8 cellular contexts compared by ENCODE assay signal in the genomic region with DNA sequence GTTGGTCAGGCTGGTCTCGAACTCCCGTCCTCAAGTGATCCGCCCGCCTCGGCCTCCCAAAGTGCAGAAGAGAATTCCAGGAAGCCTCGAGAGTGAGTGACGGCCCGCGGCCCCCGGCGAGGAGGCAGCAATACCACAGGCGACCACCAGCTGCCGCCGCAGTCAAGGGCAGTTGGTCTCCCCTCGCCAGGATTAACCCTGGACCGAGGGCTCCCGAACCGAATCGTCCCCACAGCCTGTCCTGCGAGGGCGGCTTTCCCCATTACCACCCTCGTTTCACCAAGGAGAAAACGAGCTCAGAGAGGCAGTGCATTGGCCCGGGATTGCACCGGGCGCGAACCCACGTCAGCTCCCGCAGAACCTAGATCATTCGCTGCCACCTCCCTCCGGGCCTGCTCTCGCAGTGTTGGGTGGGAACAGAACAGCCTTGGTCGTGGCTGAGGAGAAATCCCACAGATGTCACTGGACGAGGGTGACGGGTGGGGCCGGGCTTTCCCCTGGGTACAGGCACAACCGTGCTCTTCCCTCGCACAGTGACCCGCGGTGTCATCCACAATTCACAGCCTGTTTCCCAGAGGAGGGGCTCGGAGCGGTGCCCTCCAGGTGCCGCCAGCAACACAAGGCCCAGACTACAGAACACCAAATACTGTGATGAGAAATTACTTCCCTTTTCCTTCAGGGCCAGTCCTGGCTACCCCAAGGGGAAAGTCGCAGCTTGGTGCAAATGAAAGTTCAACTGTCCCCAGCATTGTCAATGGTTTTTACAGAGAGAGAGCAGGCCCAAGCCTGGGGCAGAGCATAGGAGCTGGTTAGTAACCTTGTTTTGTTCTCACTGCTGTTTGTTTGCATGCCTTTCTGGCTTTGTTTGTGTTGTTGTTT. TPM values are rescaled to one million over a fixed set of nuclear protein-coding genes. Genes with fewer than 3 reads are reported as not detected.
A peak's percentile ranks its signal among the peaks of the same experiment; 100 is the strongest.
DNase-seq lines count a peak whose midpoint lies in the region; ATAC-seq and TF ChIP-seq lines count a peak whose summit lies in the region.

No MANE protein-coding gene starts in this region.

- H3K27ac ChIP-seq in VCaP: peak overlapping the region; percentile 75
- no peak overlapping the region for H3K27ac ChIP-seq in right cardiac atrium (ENCODE audit: low read length)

- H3K27me3 ChIP-seq in right cardiac atrium (ENCODE audit: control insufficient read depth, insufficient read depth): no peaks in the 10 kb centered on the region

- TF ChIP-seq CTCF in GM12875 (IDR thresholded peaks at IDR 0.05; ENCODE audit: borderline replicate concordance, insufficient read depth, low read depth, low read length): peak; percentile 25; the same call in 1 of the 2 replicates
- TF ChIP-seq CTCF in VCaP (conservative IDR thresholded peaks at IDR 0.05): peak; percentile 24

- intact Hi-C loops in right cardiac atrium (cut with DNase I): no loop called here
- intact Hi-C loops in sciatic nerve (cut with DNase I): no loop called here

- H3K4me3 ChIP-seq in GM12875 (ENCODE audit: low read depth, low read length) (no peak overlapping the region), right cardiac atrium (ENCODE audit: low read length) (no peak overlapping the region)

- H3K4me1 ChIP-seq in right cardiac atrium (ENCODE audit: control insufficient read depth, insufficient read depth, low read length): no peaks in the 10 kb centered on the region

- ATAC-seq in right cardiac atrium: peak; percentile 76 to 90
- peak; percentile 72 for ATAC-seq in sciatic nerve
- ATAC-seq in GM19397 (IDR thresholded peaks at IDR 0.05; ENCODE audit: unreplicated experiment): no peak

- 28% methylated on average over 44 of the region's 44 CpGs for WGBS in right cardiac atrium

- DNase-seq in right cardiac atrium: peak in 2 of 3 donors; percentile 73 to 75
- no peak for DNase-seq in sciatic nerve (ENCODE audit: low spot score)
- no peak for DNase-seq in OCI-M1 (lab: John Stamatoyannopoulos, UW)
- no peak for DNase-seq in foreskin melanocyte
- DNase-seq in NCI-H226: no peak

- H3K9me3 ChIP-seq in right cardiac atrium (ENCODE audit: control insufficient read depth, low read length): no peaks in the 10 kb centered on the region

RNA-seq across cellular contexts. Expression of gene C2CD4C, which starts 24.8 kb away (rescaled TPM):
- total RNA-seq in right cardiac atrium (1 to 10 TPM in 1 of 4 donors, under 1 TPM in 3; 0.35 to 1.2 (median 0.63) TPM), sciatic nerve (2.8 TPM)
- 0.79 TPM for polyA plus RNA-seq in right cardiac atrium

RNA-seq across cellular contexts. Expression of gene MIER2, which starts 39.6 kb away (rescaled TPM):
- 10 to 100 TPM; 14.7 to 23.1 (median 18.9) TPM for total RNA-seq in right cardiac atrium
- 15.1 TPM for polyA plus RNA-seq in right cardiac atrium
- total RNA-seq in sciatic nerve: 24.5 TPM

Comparison
In these comparisons a context has a peak if more than half of its experiments do, and no peak if none do; other contexts are left out.
1. DNase-seq: peak in right cardiac atrium (2 of 3); none in sciatic nerve (single experiment), OCI-M1 (single experiment), foreskin melanocyte (single experiment) and NCI-H226 (single experiment).